Comparison of ENCODE assay signal across 1 cellular context in the genomic region with DNA sequence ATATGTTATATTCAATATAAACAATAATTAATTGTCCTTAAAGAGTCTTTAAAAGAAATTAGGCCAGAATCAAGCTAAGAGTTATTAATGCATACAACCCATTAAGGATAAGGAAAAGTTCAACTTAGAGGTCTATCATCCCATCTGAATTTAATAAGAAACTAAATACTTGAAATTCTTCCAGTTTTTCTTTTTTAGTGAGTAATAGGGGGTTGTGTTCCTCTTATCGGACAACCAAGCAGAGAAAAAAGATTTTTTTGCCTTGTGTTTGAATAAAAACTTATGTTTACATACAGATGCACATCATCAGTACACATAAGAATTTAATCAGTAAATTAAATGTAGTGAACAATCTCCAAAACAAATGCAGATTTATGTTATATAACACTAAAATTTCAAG.
TF ChIP-seq lines count a peak whose summit lies in the region.

No MANE protein-coding gene starts in this region.

TF ChIP-seq in GM23338, 12 proteins besides CTCF, POLR2A, EP300 and RAD21 (continued from another document):
- TF ChIP-seq, protein P1, sequence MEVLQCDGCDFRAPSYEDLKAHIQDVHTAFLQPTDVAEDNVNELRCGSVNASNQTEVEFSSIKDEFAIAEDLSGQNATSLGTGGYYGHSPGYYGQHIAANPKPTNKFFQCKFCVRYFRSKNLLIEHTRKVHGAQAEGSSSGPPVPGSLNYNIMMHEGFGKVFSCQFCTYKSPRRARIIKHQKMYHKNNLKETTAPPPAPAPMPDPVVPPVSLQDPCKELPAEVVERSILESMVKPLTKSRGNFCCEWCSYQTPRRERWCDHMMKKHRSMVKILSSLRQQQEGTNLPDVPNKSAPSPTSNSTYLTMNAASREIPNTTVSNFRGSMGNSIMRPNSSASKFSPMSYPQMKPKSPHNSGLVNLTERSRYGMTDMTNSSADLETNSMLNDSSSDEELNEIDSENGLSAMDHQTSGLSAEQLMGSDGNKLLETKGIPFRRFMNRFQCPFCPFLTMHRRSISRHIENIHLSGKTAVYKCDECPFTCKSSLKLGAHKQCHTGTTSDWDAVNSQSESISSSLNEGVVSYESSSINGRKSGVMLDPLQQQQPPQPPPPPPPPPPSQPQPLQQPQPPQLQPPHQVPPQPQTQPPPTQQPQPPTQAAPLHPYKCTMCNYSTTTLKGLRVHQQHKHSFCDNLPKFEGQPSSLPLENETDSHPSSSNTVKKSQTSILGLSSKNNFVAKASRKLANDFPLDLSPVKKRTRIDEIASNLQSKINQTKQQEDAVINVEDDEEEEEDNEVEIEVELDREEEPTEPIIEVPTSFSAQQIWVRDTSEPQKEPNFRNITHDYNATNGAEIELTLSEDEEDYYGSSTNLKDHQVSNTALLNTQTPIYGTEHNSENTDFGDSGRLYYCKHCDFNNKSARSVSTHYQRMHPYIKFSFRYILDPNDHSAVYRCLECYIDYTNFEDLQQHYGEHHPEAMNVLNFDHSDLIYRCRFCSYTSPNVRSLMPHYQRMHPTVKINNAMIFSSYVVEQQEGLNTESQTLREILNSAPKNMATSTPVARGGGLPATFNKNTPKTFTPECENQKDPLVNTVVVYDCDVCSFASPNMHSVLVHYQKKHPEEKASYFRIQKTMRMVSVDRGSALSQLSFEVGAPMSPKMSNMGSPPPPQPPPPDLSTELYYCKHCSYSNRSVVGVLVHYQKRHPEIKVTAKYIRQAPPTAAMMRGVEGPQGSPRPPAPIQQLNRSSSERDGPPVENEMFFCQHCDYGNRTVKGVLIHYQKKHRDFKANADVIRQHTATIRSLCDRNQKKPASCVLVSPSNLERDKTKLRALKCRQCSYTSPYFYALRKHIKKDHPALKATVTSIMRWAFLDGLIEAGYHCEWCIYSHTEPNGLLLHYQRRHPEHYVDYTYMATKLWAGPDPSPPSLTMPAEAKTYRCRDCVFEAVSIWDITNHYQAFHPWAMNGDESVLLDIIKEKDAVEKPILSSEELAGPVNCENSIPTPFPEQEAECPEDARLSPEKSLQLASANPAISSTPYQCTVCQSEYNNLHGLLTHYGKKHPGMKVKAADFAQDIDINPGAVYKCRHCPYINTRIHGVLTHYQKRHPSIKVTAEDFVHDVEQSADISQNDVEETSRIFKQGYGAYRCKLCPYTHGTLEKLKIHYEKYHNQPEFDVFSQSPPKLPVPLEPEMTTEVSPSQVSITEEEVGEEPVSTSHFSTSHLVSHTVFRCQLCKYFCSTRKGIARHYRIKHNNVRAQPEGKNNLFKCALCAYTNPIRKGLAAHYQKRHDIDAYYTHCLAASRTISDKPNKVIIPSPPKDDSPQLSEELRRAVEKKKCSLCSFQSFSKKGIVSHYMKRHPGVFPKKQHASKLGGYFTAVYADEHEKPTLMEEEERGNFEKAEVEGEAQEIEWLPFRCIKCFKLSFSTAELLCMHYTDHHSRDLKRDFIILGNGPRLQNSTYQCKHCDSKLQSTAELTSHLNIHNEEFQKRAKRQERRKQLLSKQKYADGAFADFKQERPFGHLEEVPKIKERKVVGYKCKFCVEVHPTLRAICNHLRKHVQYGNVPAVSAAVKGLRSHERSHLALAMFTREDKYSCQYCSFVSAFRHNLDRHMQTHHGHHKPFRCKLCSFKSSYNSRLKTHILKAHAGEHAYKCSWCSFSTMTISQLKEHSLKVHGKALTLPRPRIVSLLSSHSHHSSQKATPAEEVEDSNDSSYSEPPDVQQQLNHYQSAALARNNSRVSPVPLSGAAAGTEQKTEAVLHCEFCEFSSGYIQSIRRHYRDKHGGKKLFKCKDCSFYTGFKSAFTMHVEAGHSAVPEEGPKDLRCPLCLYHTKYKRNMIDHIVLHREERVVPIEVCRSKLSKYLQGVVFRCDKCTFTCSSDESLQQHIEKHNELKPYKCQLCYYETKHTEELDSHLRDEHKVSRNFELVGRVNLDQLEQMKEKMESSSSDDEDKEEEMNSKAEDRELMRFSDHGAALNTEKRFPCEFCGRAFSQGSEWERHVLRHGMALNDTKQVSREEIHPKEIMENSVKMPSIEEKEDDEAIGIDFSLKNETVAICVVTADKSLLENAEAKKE (CRISPR knock-in tag; IDR thresholded peaks at IDR 0.05), result no peak
- no peak for TF ChIP-seq ZNF331 (CRISPR knock-in tag; IDR thresholded peaks at IDR 0.05; ENCODE audit: low read depth)
